Comparison of ENCODE assay signal across 9 cellular contexts in genomic region chr17:75749545-75750389, GRCh38. TPM values are rescaled to one million over a fixed set of nuclear protein-coding genes. Genes with fewer than 3 reads are reported as not detected.
A peak's percentile ranks its signal among the peaks of the same experiment; 100 is the strongest.
DNase-seq lines count a peak whose midpoint lies in the region; ATAC-seq lines count a peak whose summit lies in the region.
"Had no signal": no experiment of that assay in that cellular context is flagged by ENCODE, and none has a peak within 500 bp of the region (broad histone marks: within the 10 kb centered on the region; RNA-seq: fewer than 3 reads in every experiment).

No MANE protein-coding gene starts in this region.

- DNase-seq in D341Med (ENCODE audit: low spot score), result peak; percentile 93
- DNase-seq in HT-29 (ENCODE audit: low spot score), result peak; percentile 71
- peak; percentile 31 for DNase-seq in NOMO-1 treated with dmso at 0.1 percent for 144 hours (lab: John Stamatoyannopoulos, UW; ENCODE audit: unreplicated experiment)
- peak; percentile 89 for DNase-seq in activated CD8-positive, alpha-beta memory T cell treated with anti-CD3 and anti-CD28 coated beads, Interleukin-2, amount 10 ng/mL, durations not matched to agents 7 days and 5 days
- DNase-seq in middle frontal gyrus (ENCODE audit: extremely low spot score, low spot score), result peak; percentile 40
- DNase-seq in stimulated activated CD8-positive, alpha-beta memory T cell treated with anti-CD3 and anti-CD28 coated beads, Interleukin-2, amount 100 ng/mL, for 48 hours (ENCODE audit: low read depth in 2 of 2), result peak; percentile 85 to 86

- ATAC-seq in activated CD8-positive, alpha-beta memory T cell treated with anti-CD3 and anti-CD28 coated beads, Interleukin-2, amount 10 ng/mL, durations not matched to agents 7 days and 5 days, result peak; percentile 73
- no peak for ATAC-seq in HG02970 (IDR thresholded peaks at IDR 0.05; ENCODE audit: low FRiP score, unreplicated experiment)

- peaks cover 18% of the 10 kb centered on the region for H3K4me1 Mint-ChIP-seq in activated CD8-positive, alpha-beta memory T cell treated with anti-CD3 and anti-CD28 coated beads, Interleukin-2, amount 10 ng/mL, durations not matched to agents 7 days and 5 days

- H3K4me3 Mint-ChIP-seq in activated CD8-positive, alpha-beta memory T cell treated with anti-CD3 and anti-CD28 coated beads, Interleukin-2, amount 10 ng/mL, durations not matched to agents 7 days and 5 days, result no peak overlapping the region
- H3K4me3 Mint-ChIP-seq: T-helper 1 cell treated with Interleukin-12 subunit alpha and Interleukin-12 subunit beta and Interleukin-4 antibody, amounts not matched to agents 30 μg/mL and 1 μg/mL, for 36 hours had no signal

- H3K9me3 Mint-ChIP-seq in activated CD8-positive, alpha-beta memory T cell treated with anti-CD3 and anti-CD28 coated beads, Interleukin-2, amount 10 ng/mL, durations not matched to agents 7 days and 5 days (ENCODE audit: low read depth), result no peaks in the 10 kb centered on the region
- H3K9me3 Mint-ChIP-seq: T-helper 1 cell treated with Interleukin-12 subunit alpha and Interleukin-12 subunit beta and Interleukin-4 antibody, amounts not matched to agents 30 μg/mL and 1 μg/mL, for 36 hours had no signal

- peaks cover 4% of the 10 kb centered on the region for H3K27me3 ChIP-seq in endocrine pancreas (ENCODE audit: control insufficient read depth, insufficient read depth, low read length)

- no peak overlapping the region for H3K27ac Mint-ChIP-seq in activated CD8-positive, alpha-beta memory T cell treated with anti-CD3 and anti-CD28 coated beads, Interleukin-2, amount 10 ng/mL, durations not matched to agents 7 days and 5 days
- H3K27ac Mint-ChIP-seq: T-helper 1 cell treated with Interleukin-12 subunit alpha and Interleukin-12 subunit beta and Interleukin-4 antibody, amounts not matched to agents 30 μg/mL and 1 μg/mL, for 36 hours had no signal

- CTCF ChIA-PET in activated CD8-positive, alpha-beta memory T cell treated with anti-CD3 and anti-CD28 coated beads, Interleukin-2, amount 10 ng/mL, durations not matched to agents 7 days and 5 days (lab: Charles Lee), result interaction anchor here (0.6 to 12.8 kb wide), 52 partner anchors 9 to 338 kb away, joined by 3 to 428 read pairs (median 4); partner anchors contain the start of genes GALK1, ITGB4, LLGL2 and RECQL5

- H3K27me3 Mint-ChIP-seq in activated CD8-positive, alpha-beta memory T cell treated with anti-CD3 and anti-CD28 coated beads, Interleukin-2, amount 10 ng/mL, durations not matched to agents 7 days and 5 days, result peaks cover 6% of the 10 kb centered on the region

- no peaks in the 10 kb centered on the region for H3K4me1 ChIP-seq in endocrine pancreas (ENCODE audit: control insufficient read depth, insufficient read depth, low read length)

- no peak overlapping the region for H3K4me3 ChIP-seq in endocrine pancreas (ENCODE audit: control insufficient read depth, insufficient read depth, low read length)

- peak overlapping the region; percentile 45 for H3K9ac ChIP-seq in endocrine pancreas (ENCODE audit: control insufficient read depth, insufficient read depth, low read length)

- no peaks in the 10 kb centered on the region for H3K36me3 ChIP-seq in endocrine pancreas (ENCODE audit: control insufficient read depth, insufficient read depth, low read length)

- H3K9me3 ChIP-seq in endocrine pancreas (ENCODE audit: control insufficient read depth, low read length), result no peaks in the 10 kb centered on the region

- no peaks in the 10 kb centered on the region for H3K36me3 Mint-ChIP-seq in activated CD8-positive, alpha-beta memory T cell treated with anti-CD3 and anti-CD28 coated beads, Interleukin-2, amount 10 ng/mL, durations not matched to agents 7 days and 5 days

RNA-seq across cellular contexts. Expression of gene GALK1, which starts 15.2 kb away (rescaled TPM):
- 40.8 and 41.8 TPM in 2 replicates for total RNA-seq in HT-29 (2014; rRNA removed; shearing (Covaris generic))
- 10 to 100 TPM; 46.1 to 53.7 TPM for total RNA-seq in activated CD8-positive, alpha-beta memory T cell treated with anti-CD3 and anti-CD28 coated beads, Interleukin-2, amount 10 ng/mL, durations not matched to agents 7 days and 5 days

RNA-seq across cellular contexts. Expression of gene ITGB4, which starts 28.5 kb away (rescaled TPM):
- total RNA-seq in HT-29 (2014; rRNA removed; shearing (Covaris generic)), result 224 and 281 TPM in 2 replicates
- total RNA-seq in activated CD8-positive, alpha-beta memory T cell treated with anti-CD3 and anti-CD28 coated beads, Interleukin-2, amount 10 ng/mL, durations not matched to agents 7 days and 5 days, result 1 to 10 TPM; 1.0 to 1.1 TPM

RNA-seq across cellular contexts. Expression of gene UNK, which starts 34.8 kb away (rescaled TPM):
- total RNA-seq in HT-29 (2014; rRNA removed; shearing (Covaris generic)), result 23.6 and 24.9 TPM in 2 replicates
- 10 to 100 TPM; 32.8 to 33.1 TPM for total RNA-seq in activated CD8-positive, alpha-beta memory T cell treated with anti-CD3 and anti-CD28 coated beads, Interleukin-2, amount 10 ng/mL, durations not matched to agents 7 days and 5 days

Comparison
In these comparisons a context has a peak if more than half of its experiments do, and no peak if none do; other contexts are left out.
1. DNase-seq: peak in every context shown above with its lines; median percentile 93 in D341Med; 89 in activated CD8-positive, alpha-beta memory T cell treated with anti-CD3 and anti-CD28 coated beads, Interleukin-2, amount 10 ng/mL, durations not matched to agents 7 days and 5 days; 86 in stimulated activated CD8-positive, alpha-beta memory T cell treated with anti-CD3 and anti-CD28 coated beads, Interleukin-2, amount 100 ng/mL, for 48 hours; 71 in HT-29; 40 in middle frontal gyrus; 31 in NOMO-1 treated with dmso at 0.1 percent for 144 hours.
2. RNA of gene ITGB4, which starts 28.5 kb away (total RNA-seq): 224 to 281 TPM in HT-29; 1.0 to 1.1 TPM in activated CD8-positive, alpha-beta memory T cell treated with anti-CD3 and anti-CD28 coated beads, Interleukin-2, amount 10 ng/mL, durations not matched to agents 7 days and 5 days; every median in the first group is over 100 times any median in the second.